10 cellular contexts compared by ENCODE assay signal in genomic region chr15:75693501-75694240, GRCh38. TPM values are rescaled to one million over a fixed set of nuclear protein-coding genes. Genes with fewer than 3 reads are reported as not detected.
DNase-seq lines count a peak whose midpoint lies in the region; ATAC-seq and TF ChIP-seq lines count a peak whose summit lies in the region.
"Had no signal": no experiment of that assay in that cellular context is flagged by ENCODE, and none has a peak within 500 bp of the region (broad histone marks: within the 10 kb centered on the region; RNA-seq: fewer than 3 reads in every experiment).

No MANE protein-coding gene starts in this region.

- no peak for TF ChIP-seq POLR2A in breast epithelium (IDR thresholded peaks at IDR 0.05)

- H3K4me3 ChIP-seq in AG04449 (ENCODE audit: low read depth, low read length) (peak overlapping the region; percentile 1; the same call in 1 of the 2 replicates), breast epithelium (peak overlapping the region in 1 of 3 donors; percentile 39), lung (no peak overlapping the region)
- H3K4me3 ChIP-seq: Peyer's patch had no signal

- 37 to 46% methylated on average over 14 of the region's 14 CpGs for WGBS in lung, 2 donors

- H3K9me3 ChIP-seq in breast epithelium: no peaks in the 10 kb centered on the region
- H3K9me3 ChIP-seq in lung (ENCODE audit: control insufficient read depth in 2 of 2, insufficient read depth in 1 of 2, low read length in 1 of 2): no peaks in the 10 kb centered on the region
- H3K9me3 ChIP-seq: Peyer's patch had no signal

- POLR2A ChIA-PET in AG04449 (lab: Yijun Ruan, JAX): interaction anchor here (1.1 to 1.4 kb wide), 3 partner anchors 27 to 240 kb away, joined by 3 to 5 read pairs (median 4); no protein-coding TSS in a partner anchor

- H3K27ac ChIP-seq in breast epithelium (peak overlapping the region; percentile 21 to 79), lung (ENCODE audit: low read depth in 1 of 2, low read length in 1 of 2) (peak overlapping the region; percentile 4 to 67)

- H3K4me1 ChIP-seq in breast epithelium: peaks cover 0 to 16% of the 10 kb centered on the region in 2 donors
- H3K4me1 ChIP-seq in lung (ENCODE audit: control insufficient read depth in 2 of 2, insufficient read depth in 2 of 2, low read length in 2 of 2): peaks cover 3 to 12% of the 10 kb centered on the region in 2 donors

- H3K36me3 ChIP-seq in breast epithelium: no peaks in the 10 kb centered on the region
- no peaks in the 10 kb centered on the region for H3K36me3 ChIP-seq in lung (ENCODE audit: control insufficient read depth in 2 of 2, insufficient read depth in 2 of 2, low read length in 2 of 2)

- DNase-seq in AG04449 (ENCODE audit: low read depth, low spot score) (no peak), LHCN-M2 (ENCODE audit: low read depth) (peak; percentile 85), breast epithelium (ENCODE audit: low spot score in 2 of 2) (no peak), lung (ENCODE audit: low spot score) (no peak), NAMALWA (ENCODE audit: low spot score) (no peak), GM19238 (ENCODE audit: insufficient read length, low spot score) (no peak)
- DNase-seq: activated T-cell treated with anti-CD3 and anti-CD28 coated beads, Interleukin-2, amount 50 U/mL, for 72 hours had no signal

- H3K27me3 ChIP-seq in breast epithelium (no peaks in the 10 kb centered on the region), lung (ENCODE audit: control insufficient read depth, insufficient read depth) (no peaks in the 10 kb centered on the region)
- H3K27me3 ChIP-seq: Peyer's patch had no signal

- intact Hi-C loops in breast epithelium (cut with DNase I; ENCODE audit: low total_unique reads): no loop called here

- TF ChIP-seq CTCF in AG04449 (IDR thresholded peaks at IDR 0.05; ENCODE audit: insufficient read depth, low read length, missing control alignments) (no peak), breast epithelium (IDR thresholded peaks at IDR 0.05) (no peak), lung (IDR thresholded peaks at IDR 0.05; ENCODE audit: control extremely low read depth, extremely low read depth) (no peak)

- no peak for ATAC-seq in lung (ENCODE audit: insufficient read depth, low FRiP score)
- no peak for ATAC-seq in HG03342 (IDR thresholded peaks at IDR 0.05; ENCODE audit: unreplicated experiment)
- no peak for ATAC-seq in HG03039 (IDR thresholded peaks at IDR 0.05; ENCODE audit: unreplicated experiment)
- ATAC-seq: activated T-cell treated with anti-CD3 and anti-CD28 coated beads, Interleukin-2, amount 50 U/mL, for 72 hours had no signal

- CTCF ChIA-PET in AG04449 (lab: Yijun Ruan, JAX): interaction anchor here (0.7 to 2.3 kb wide), 2 partner anchors 9 to 108 kb away, joined by 5 to 19 read pairs; no protein-coding TSS in a partner anchor

RNA-seq across cellular contexts. Expression of gene CSPG4, which starts 19.0 kb away (rescaled TPM):
- 16.4 and 21.0 TPM in 2 replicates for total RNA-seq in LHCN-M2 (2014; rRNA removed)
- polyA plus RNA-seq in LHCN-M2 (2012): 25.1 TPM
- 10 to 100 TPM in 2 of 3 donors, 1 to 10 TPM in 1; 6.3 to 42.9 (median 17.0) TPM for total RNA-seq in breast epithelium
- 10 to 100 TPM; 32.4 to 38.1 TPM for total RNA-seq in lung
- 10 to 100 TPM in 1 of 2 donors, 1 to 10 TPM in 1; 8.5 to 16.0 TPM for polyA plus RNA-seq in lung
- total RNA-seq: activated T-cell treated with anti-CD3 and anti-CD28 coated beads, Interleukin-2, amount 50 U/mL, for 72 hours had no signal

RNA-seq across cellular contexts. Expression of gene SNX33, which starts 46.0 kb away (rescaled TPM):
- total RNA-seq in LHCN-M2 (2014; rRNA removed) (15.5 and 18.3 TPM in 2 replicates), breast epithelium (10 to 100 TPM; 32.8 to 42.7 (median 36.3) TPM), lung (10 to 100 TPM; 16.7 to 23.5 TPM)
- 22.6 TPM for polyA plus RNA-seq in LHCN-M2 (2012)
- 10 to 100 TPM; 13.6 to 19.3 TPM for polyA plus RNA-seq in lung

RNA-seq across cellular contexts. Expression of gene IMP3, which starts 53.6 kb away (rescaled TPM):
- total RNA-seq in LHCN-M2 (2014; rRNA removed): 155 and 164 TPM in 2 replicates
- polyA plus RNA-seq in LHCN-M2 (2012): 58.9 TPM
- 100 to 1,000 TPM; 144 to 194 (median 175) TPM for total RNA-seq in breast epithelium
- 10 to 100 TPM; 34.2 to 66.8 TPM for total RNA-seq in lung
- polyA plus RNA-seq in lung: 10 to 100 TPM; 73.4 to 78.4 TPM
